ENCODE assay signal across 13 cellular contexts in the genomic region with DNA sequence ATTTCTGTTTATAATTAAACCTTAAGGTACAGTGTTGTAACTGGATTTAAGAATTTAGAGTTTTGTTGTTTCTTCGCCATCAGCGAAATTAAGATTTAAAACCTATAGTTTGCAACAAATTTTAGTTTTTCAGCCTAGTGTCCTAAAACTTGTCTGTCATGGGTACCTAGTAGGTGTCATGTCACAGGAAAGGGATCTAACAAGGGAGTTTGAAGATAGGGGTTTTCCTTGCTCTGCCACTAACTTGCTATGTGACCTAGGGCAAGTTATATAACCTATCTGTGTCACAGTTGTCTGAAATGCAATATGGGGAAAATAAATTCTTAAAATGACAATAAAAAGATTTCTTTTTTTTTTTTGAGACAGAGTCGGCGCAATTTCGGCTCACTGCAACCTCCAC. TPM values are rescaled to one million over a fixed set of nuclear protein-coding genes. Genes with fewer than 3 reads are reported as not detected.
DNase-seq lines count a peak whose midpoint lies in the region; ATAC-seq, FAIRE-seq and TF ChIP-seq lines count a peak whose summit lies in the region.
"Had no signal": no experiment of that assay in that cellular context is flagged by ENCODE, and none has a peak within 500 bp of the region (broad histone marks: within the 10 kb centered on the region; RNA-seq: fewer than 3 reads in every experiment).

No MANE protein-coding gene starts in this region.

- H3K36me3 ChIP-seq in neural progenitor cell: no peaks in the 10 kb centered on the region
- no peaks in the 10 kb centered on the region for H3K36me3 ChIP-seq in tibial nerve
- H3K36me3 ChIP-seq: left lung had no signal

- no peak overlapping the region for H3K27ac Mint-ChIP-seq in effector memory CD8-positive, alpha-beta T cell
- H3K27ac Mint-ChIP-seq in neural progenitor cell: peak overlapping the region; percentile 98

- no peak for TF ChIP-seq CTCF in neural progenitor cell (IDR thresholded peaks at IDR 0.05)
- no peak for TF ChIP-seq CTCF in tibial nerve (IDR thresholded peaks at IDR 0.05)

- no peak for TF ChIP-seq POLR2A in tibial nerve (IDR thresholded peaks at IDR 0.05)

- H3K4me3 Mint-ChIP-seq in effector memory CD8-positive, alpha-beta T cell: no peak overlapping the region
- H3K4me3 Mint-ChIP-seq in neural progenitor cell: no peak overlapping the region
- H3K4me3 Mint-ChIP-seq: central memory CD8-positive, alpha-beta T cell had no signal

- peaks cover 3 to 4% of the 10 kb centered on the region in 2 donors for H3K4me1 Mint-ChIP-seq in effector memory CD8-positive, alpha-beta T cell (ENCODE audit: low read depth in 2 of 2)
- peaks cover 54% of the 10 kb centered on the region for H3K4me1 Mint-ChIP-seq in neural progenitor cell

- peaks cover 3% of the 10 kb centered on the region for H3K36me3 Mint-ChIP-seq in effector memory CD8-positive, alpha-beta T cell (ENCODE audit: insufficient read depth)
- peaks cover 8% of the 10 kb centered on the region for H3K36me3 Mint-ChIP-seq in neural progenitor cell

- 78 to 81% methylated on average over 5 of the region's 5 CpGs for WGBS in tibial nerve, 2 donors

- peak overlapping the region; percentile 30 for H3K4me3 ChIP-seq in neural progenitor cell
- H3K4me3 ChIP-seq in tibial nerve: no peak overlapping the region
- H3K4me3 ChIP-seq: left lung had no signal

- peaks cover 75% of the 10 kb centered on the region for H3K79me2 ChIP-seq in neural progenitor cell (ENCODE audit: low read depth)

- H3K9ac ChIP-seq in neural progenitor cell: no peak overlapping the region

- no peaks in the 10 kb centered on the region for H3K27me3 Mint-ChIP-seq in effector memory CD8-positive, alpha-beta T cell
- peaks cover 4% of the 10 kb centered on the region for H3K27me3 Mint-ChIP-seq in neural progenitor cell (ENCODE audit: insufficient read depth, low read depth)
- H3K27me3 Mint-ChIP-seq: central memory CD8-positive, alpha-beta T cell had no signal

- H3K9me3 Mint-ChIP-seq in effector memory CD8-positive, alpha-beta T cell: no peaks in the 10 kb centered on the region
- peaks cover 16% of the 10 kb centered on the region for H3K9me3 Mint-ChIP-seq in neural progenitor cell

- no peak for DNase-seq in RCC 7860 (ENCODE audit: low spot score)
- no peak for DNase-seq in effector memory CD8-positive, alpha-beta T cell
- no peak for DNase-seq in neural progenitor cell (ENCODE audit: low spot score)
- no peak for DNase-seq in tibial nerve (ENCODE audit: low spot score in 2 of 2)
- DNase-seq in activated CD4-positive, alpha-beta T cell treated with anti-CD3 and anti-CD28 coated beads, Interleukin-2, amount 50 U/mL, for 4 hours: no peak
- DNase-seq in activated CD4-positive, alpha-beta T cell treated with anti-CD3 and anti-CD28 coated beads, Interleukin-2, amount 50 U/mL, for 48 hours: no peak
- no peak for DNase-seq in GOT3 (lab: John Stamatoyannopoulos, UW)
- DNase-seq: activated CD8-positive, alpha-beta memory T cell treated with anti-CD3 and anti-CD28 coated beads, Interleukin-2, amount 50 U/mL, for 48 hours; activated naive CD4-positive, alpha-beta T cell treated with anti-CD3 and anti-CD28 coated beads, Interleukin-2, amount 50 U/mL, for 16 hours; left lung; NK-92 treated with Interleukin-12 subunit alpha and Interleukin-12 subunit beta, amount 100 ng/mL, for 24 hours had no signal

- H3K27me3 ChIP-seq in neural progenitor cell: no peaks in the 10 kb centered on the region
- H3K27me3 ChIP-seq in tibial nerve: no peaks in the 10 kb centered on the region
- H3K27me3 ChIP-seq: left lung had no signal

- peak; percentile 43 for ATAC-seq in effector memory CD8-positive, alpha-beta T cell (replicated peaks)

- peaks cover 8% of the 10 kb centered on the region for H3K9me3 ChIP-seq in neural progenitor cell (ENCODE audit: low read depth)
- H3K9me3 ChIP-seq in tibial nerve: no peaks in the 10 kb centered on the region

- H4K20me1 ChIP-seq in neural progenitor cell (ENCODE audit: low read depth): no peaks in the 10 kb centered on the region

- peak; percentile 11 for FAIRE-seq in RCC 7860 (lab: Jason Lieb, UNC)
- FAIRE-seq: GM12892 had no signal

- peaks cover 39% of the 10 kb centered on the region for H3K4me1 ChIP-seq in neural progenitor cell
- H3K4me1 ChIP-seq in tibial nerve: peaks cover 0 to 37% (median 27%) of the 10 kb centered on the region in 4 donors

- peak overlapping the region; percentile 95 for H3K27ac ChIP-seq in neural progenitor cell
- H3K27ac ChIP-seq in tibial nerve: peak overlapping the region in 3 of 4 donors; percentile 70 to 90 (median 71)

- no peak overlapping the region for H2AFZ ChIP-seq in neural progenitor cell (replicated peaks)

- peak overlapping the region; percentile 75 for H3K4me2 ChIP-seq in neural progenitor cell

- no peak for TF ChIP-seq EP300 in tibial nerve (IDR thresholded peaks at IDR 0.05)

- peaks cover 45% of the 10 kb centered on the region for H3F3A ChIP-seq in neural progenitor cell (ENCODE audit: low read depth)

RNA-seq across cellular contexts. Expression of a gene that starts 9.2 kb away (rescaled TPM):
- total RNA-seq in neural progenitor cell (ENCODE audit: low replicate concordance) (38.4 and 74.0 TPM in 2 replicates), tibial nerve (100 to 1,000 TPM in 1 of 4 donors, 10 to 100 TPM in 3; 58.0 to 105 (median 78.6) TPM)
